8 cellular contexts compared by ENCODE assay signal in the genomic region with DNA sequence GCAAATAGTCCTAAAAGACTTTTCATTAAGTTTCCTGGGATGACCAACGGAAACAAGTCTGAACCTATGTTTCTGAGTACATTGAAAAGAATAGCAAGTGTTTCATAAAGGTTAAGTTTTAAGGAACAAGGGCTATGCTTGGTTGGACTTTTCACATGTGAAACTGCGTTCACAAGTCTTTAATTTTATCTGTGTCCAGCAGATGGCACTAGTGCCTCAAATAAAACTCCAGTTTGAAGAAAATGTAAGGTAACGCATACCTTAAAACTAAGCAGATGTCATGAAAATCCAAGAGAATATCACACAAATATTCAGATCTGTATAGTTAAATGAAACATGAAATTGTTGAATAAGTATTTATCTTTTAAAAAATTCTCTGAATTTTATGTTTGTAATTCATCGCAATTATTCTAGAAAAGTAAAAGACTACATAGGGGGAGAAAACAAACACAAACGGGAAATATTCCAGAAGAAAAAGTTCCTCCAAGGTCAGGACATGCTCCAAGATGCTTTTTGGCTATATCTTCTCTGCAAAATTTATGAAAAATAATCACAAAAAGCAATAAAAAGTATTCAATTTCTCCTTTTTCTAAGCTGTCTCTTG.
A peak's percentile ranks its signal among the peaks of the same experiment; 100 is the strongest.
DNase-seq lines count a peak whose midpoint lies in the region; ATAC-seq and TF ChIP-seq lines count a peak whose summit lies in the region.

No MANE protein-coding gene starts in this region.

- ATAC-seq in GM21723 (IDR thresholded peaks at IDR 0.05; ENCODE audit: unreplicated experiment): peak; percentile 88
- ATAC-seq in SK-N-SH treated with all-trans-retinoic acid at 6 μM for 48 hours: peak; percentile 73

- WGBS in esophagus squamous epithelium, 2 donors: 19 to 24% methylated on average over 5 of the region's 5 CpGs

- no peaks in the 10 kb centered on the region for H3K27me3 ChIP-seq in esophagus squamous epithelium

- no peaks in the 10 kb centered on the region for H3K36me3 ChIP-seq in esophagus squamous epithelium

- H3K9me3 ChIP-seq in esophagus squamous epithelium: no peaks in the 10 kb centered on the region

- H3K27ac Mint-ChIP-seq in osteocyte (ENCODE audit: unreplicated experiment): no peak overlapping the region
- no peak overlapping the region for H3K27ac Mint-ChIP-seq in activated T-helper 1 cell treated with anti-CD3 and anti-CD28 coated beads, Interleukin-12 subunit alpha, Interleukin-12 subunit beta, Interleukin-2, Interleukin-4 antibody, amounts not matched to agents 30 ng/mL and 10 ng/mL and 1 ng/mL, durations not matched to agents 14 hours and 24 hours and 36 hours

- no peaks in the 10 kb centered on the region for H3K4me1 ChIP-seq in esophagus squamous epithelium

- no peak overlapping the region for H3K4me3 ChIP-seq in esophagus squamous epithelium

- H3K27ac ChIP-seq in esophagus squamous epithelium: no peak overlapping the region

- H3K4me1 Mint-ChIP-seq in osteocyte (ENCODE audit: unreplicated experiment): no peaks in the 10 kb centered on the region
- H3K4me1 Mint-ChIP-seq in activated T-helper 1 cell treated with anti-CD3 and anti-CD28 coated beads, Interleukin-12 subunit alpha, Interleukin-12 subunit beta, Interleukin-2, Interleukin-4 antibody, amounts not matched to agents 30 ng/mL and 10 ng/mL and 1 ng/mL, durations not matched to agents 14 hours and 24 hours and 36 hours (ENCODE audit: low read depth): no peaks in the 10 kb centered on the region

- H3K9me3 Mint-ChIP-seq in osteocyte (ENCODE audit: unreplicated experiment): no peaks in the 10 kb centered on the region
- H3K9me3 Mint-ChIP-seq in activated T-helper 1 cell treated with anti-CD3 and anti-CD28 coated beads, Interleukin-12 subunit alpha, Interleukin-12 subunit beta, Interleukin-2, Interleukin-4 antibody, amounts not matched to agents 30 ng/mL and 10 ng/mL and 1 ng/mL, durations not matched to agents 14 hours and 24 hours and 36 hours: no peaks in the 10 kb centered on the region

- peak; percentile 16 for DNase-seq in stimulated activated CD4-positive, alpha-beta T cell treated with anti-CD3 and anti-CD28 coated beads, Interleukin-15, amount 100 ng/mL, for 24 hours
- no peak for DNase-seq in stimulated activated CD4-positive, alpha-beta T cell treated with anti-CD3 and anti-CD28 coated beads, Interleukin-4, amount 100 ng/mL, for 1 hour
- DNase-seq in LoVo (ENCODE audit: low spot score) (peak; percentile 72), esophagus squamous epithelium (lab: John Stamatoyannopoulos, UW) (no peak), osteocyte (ENCODE audit: extremely low spot score, unreplicated experiment) (no peak)
- DNase-seq in activated T-helper 1 cell treated with anti-CD3 and anti-CD28 coated beads, Interleukin-12 subunit alpha, Interleukin-12 subunit beta, Interleukin-2, Interleukin-4 antibody, amounts not matched to agents 30 ng/mL and 10 ng/mL and 1 ng/mL, durations not matched to agents 14 hours and 24 hours and 36 hours (ENCODE audit: low spot score): no peak

- no peaks in the 10 kb centered on the region for H3K36me3 Mint-ChIP-seq in osteocyte (ENCODE audit: unreplicated experiment)
- H3K36me3 Mint-ChIP-seq in activated T-helper 1 cell treated with anti-CD3 and anti-CD28 coated beads, Interleukin-12 subunit alpha, Interleukin-12 subunit beta, Interleukin-2, Interleukin-4 antibody, amounts not matched to agents 30 ng/mL and 10 ng/mL and 1 ng/mL, durations not matched to agents 14 hours and 24 hours and 36 hours (ENCODE audit: low read depth): no peaks in the 10 kb centered on the region

- intact Hi-C loops in esophagus squamous epithelium (cut with DNase I): loop anchor here (10.0 kb wide), 1 partner anchor 939 kb away; no protein-coding TSS in a partner anchor
- intact Hi-C loops in activated T-helper 1 cell treated with anti-CD3 and anti-CD28 coated beads, Interleukin-12 subunit alpha, Interleukin-12 subunit beta, Interleukin-2, Interleukin-4 antibody, amounts not matched to agents 30 ng/mL and 10 ng/mL and 1 ng/mL, durations not matched to agents 14 hours and 24 hours and 36 hours (cut with micrococcal nuclease): loop anchor here (1.0 to 10.0 kb wide), 8 partner anchors 84 to 1571 kb away; no protein-coding TSS in a partner anchor

- H3K27me3 Mint-ChIP-seq in osteocyte (ENCODE audit: unreplicated experiment): peaks cover 14% of the 10 kb centered on the region
- H3K27me3 Mint-ChIP-seq in activated T-helper 1 cell treated with anti-CD3 and anti-CD28 coated beads, Interleukin-12 subunit alpha, Interleukin-12 subunit beta, Interleukin-2, Interleukin-4 antibody, amounts not matched to agents 30 ng/mL and 10 ng/mL and 1 ng/mL, durations not matched to agents 14 hours and 24 hours and 36 hours (ENCODE audit: insufficient read depth): peaks cover 7% of the 10 kb centered on the region

- peak in 5 of 6 experiments; percentile 35 to 71 (median 60) for TF ChIP-seq CTCF in esophagus squamous epithelium (IDR thresholded peaks at IDR 0.05)
- peak; percentile 75 for TF ChIP-seq CTCF in osteocyte (IDR thresholded peaks at IDR 0.05)

- TF ChIP-seq POLR2A in esophagus squamous epithelium (IDR thresholded peaks at IDR 0.05): no peak

- H3K4me3 Mint-ChIP-seq in osteocyte (ENCODE audit: unreplicated experiment): no peak overlapping the region
- no peak overlapping the region for H3K4me3 Mint-ChIP-seq in activated T-helper 1 cell treated with anti-CD3 and anti-CD28 coated beads, Interleukin-12 subunit alpha, Interleukin-12 subunit beta, Interleukin-2, Interleukin-4 antibody, amounts not matched to agents 30 ng/mL and 10 ng/mL and 1 ng/mL, durations not matched to agents 14 hours and 24 hours and 36 hours

TF ChIP-seq in SK-N-SH treated with all-trans-retinoic acid at 6 μM for 48 hours, 23 proteins besides CTCF, POLR2A, EP300 and RAD21 (continues in another document):
- TF ChIP-seq TOX (CRISPR knock-in tag; IDR thresholded peaks at IDR 0.05; ENCODE audit: borderline replicate concordance) (no peak), ZNF565 (CRISPR knock-in tag; conservative IDR thresholded peaks at IDR 0.05; ENCODE audit: low read depth) (no peak), GLIS3 (CRISPR knock-in tag; IDR thresholded peaks at IDR 0.05) (no peak), PPARA (CRISPR knock-in tag; IDR thresholded peaks at IDR 0.05; ENCODE audit: borderline replicate concordance) (no peak)
- TF ChIP-seq, protein P1, sequence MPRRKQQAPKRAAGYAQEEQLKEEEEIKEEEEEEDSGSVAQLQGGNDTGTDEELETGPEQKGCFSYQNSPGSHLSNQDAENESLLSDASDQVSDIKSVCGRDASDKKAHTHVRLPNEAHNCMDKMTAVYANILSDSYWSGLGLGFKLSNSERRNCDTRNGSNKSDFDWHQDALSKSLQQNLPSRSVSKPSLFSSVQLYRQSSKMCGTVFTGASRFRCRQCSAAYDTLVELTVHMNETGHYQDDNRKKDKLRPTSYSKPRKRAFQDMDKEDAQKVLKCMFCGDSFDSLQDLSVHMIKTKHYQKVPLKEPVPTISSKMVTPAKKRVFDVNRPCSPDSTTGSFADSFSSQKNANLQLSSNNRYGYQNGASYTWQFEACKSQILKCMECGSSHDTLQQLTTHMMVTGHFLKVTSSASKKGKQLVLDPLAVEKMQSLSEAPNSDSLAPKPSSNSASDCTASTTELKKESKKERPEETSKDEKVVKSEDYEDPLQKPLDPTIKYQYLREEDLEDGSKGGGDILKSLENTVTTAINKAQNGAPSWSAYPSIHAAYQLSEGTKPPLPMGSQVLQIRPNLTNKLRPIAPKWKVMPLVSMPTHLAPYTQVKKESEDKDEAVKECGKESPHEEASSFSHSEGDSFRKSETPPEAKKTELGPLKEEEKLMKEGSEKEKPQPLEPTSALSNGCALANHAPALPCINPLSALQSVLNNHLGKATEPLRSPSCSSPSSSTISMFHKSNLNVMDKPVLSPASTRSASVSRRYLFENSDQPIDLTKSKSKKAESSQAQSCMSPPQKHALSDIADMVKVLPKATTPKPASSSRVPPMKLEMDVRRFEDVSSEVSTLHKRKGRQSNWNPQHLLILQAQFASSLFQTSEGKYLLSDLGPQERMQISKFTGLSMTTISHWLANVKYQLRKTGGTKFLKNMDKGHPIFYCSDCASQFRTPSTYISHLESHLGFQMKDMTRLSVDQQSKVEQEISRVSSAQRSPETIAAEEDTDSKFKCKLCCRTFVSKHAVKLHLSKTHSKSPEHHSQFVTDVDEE (CRISPR knock-in tag; IDR thresholded peaks at IDR 0.05): no peak
- TF ChIP-seq, protein P2, sequence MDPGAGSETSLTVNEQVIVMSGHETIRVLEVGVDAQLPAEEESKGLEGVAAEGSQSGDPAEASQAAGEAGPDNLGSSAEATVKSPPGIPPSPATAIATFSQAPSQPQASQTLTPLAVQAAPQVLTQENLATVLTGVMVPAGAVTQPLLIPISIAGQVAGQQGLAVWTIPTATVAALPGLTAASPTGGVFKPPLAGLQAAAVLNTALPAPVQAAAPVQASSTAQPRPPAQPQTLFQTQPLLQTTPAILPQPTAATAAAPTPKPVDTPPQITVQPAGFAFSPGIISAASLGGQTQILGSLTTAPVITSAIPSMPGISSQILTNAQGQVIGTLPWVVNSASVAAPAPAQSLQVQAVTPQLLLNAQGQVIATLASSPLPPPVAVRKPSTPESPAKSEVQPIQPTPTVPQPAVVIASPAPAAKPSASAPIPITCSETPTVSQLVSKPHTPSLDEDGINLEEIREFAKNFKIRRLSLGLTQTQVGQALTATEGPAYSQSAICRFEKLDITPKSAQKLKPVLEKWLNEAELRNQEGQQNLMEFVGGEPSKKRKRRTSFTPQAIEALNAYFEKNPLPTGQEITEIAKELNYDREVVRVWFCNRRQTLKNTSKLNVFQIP (CRISPR knock-in tag; IDR thresholded peaks at IDR 0.05; ENCODE audit: borderline replicate concordance, low read depth): no peak
- TF ChIP-seq, protein P3, sequence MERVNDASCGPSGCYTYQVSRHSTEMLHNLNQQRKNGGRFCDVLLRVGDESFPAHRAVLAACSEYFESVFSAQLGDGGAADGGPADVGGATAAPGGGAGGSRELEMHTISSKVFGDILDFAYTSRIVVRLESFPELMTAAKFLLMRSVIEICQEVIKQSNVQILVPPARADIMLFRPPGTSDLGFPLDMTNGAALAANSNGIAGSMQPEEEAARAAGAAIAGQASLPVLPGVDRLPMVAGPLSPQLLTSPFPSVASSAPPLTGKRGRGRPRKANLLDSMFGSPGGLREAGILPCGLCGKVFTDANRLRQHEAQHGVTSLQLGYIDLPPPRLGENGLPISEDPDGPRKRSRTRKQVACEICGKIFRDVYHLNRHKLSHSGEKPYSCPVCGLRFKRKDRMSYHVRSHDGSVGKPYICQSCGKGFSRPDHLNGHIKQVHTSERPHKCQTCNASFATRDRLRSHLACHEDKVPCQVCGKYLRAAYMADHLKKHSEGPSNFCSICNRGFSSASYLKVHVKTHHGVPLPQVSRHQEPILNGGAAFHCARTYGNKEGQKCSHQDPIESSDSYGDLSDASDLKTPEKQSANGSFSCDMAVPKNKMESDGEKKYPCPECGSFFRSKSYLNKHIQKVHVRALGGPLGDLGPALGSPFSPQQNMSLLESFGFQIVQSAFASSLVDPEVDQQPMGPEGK (CRISPR knock-in tag; IDR thresholded peaks at IDR 0.05; ENCODE audit: borderline replicate concordance): no peak

Comparison
In these comparisons a context has a peak if more than half of its experiments do, and no peak if none do; other contexts are left out.
1. DNase-seq: peak in stimulated activated CD4-positive, alpha-beta T cell treated with anti-CD3 and anti-CD28 coated beads, Interleukin-15, amount 100 ng/mL, for 24 hours (single experiment) and LoVo (single experiment); none in stimulated activated CD4-positive, alpha-beta T cell treated with anti-CD3 and anti-CD28 coated beads, Interleukin-4, amount 100 ng/mL, for 1 hour (single experiment), esophagus squamous epithelium (single experiment), osteocyte (single experiment) and activated T-helper 1 cell treated with anti-CD3 and anti-CD28 coated beads, Interleukin-12 subunit alpha, Interleukin-12 subunit beta, Interleukin-2, Interleukin-4 antibody, amounts not matched to agents 30 ng/mL and 10 ng/mL and 1 ng/mL, durations not matched to agents 14 hours and 24 hours and 36 hours (single experiment).